In the genomic region with DNA sequence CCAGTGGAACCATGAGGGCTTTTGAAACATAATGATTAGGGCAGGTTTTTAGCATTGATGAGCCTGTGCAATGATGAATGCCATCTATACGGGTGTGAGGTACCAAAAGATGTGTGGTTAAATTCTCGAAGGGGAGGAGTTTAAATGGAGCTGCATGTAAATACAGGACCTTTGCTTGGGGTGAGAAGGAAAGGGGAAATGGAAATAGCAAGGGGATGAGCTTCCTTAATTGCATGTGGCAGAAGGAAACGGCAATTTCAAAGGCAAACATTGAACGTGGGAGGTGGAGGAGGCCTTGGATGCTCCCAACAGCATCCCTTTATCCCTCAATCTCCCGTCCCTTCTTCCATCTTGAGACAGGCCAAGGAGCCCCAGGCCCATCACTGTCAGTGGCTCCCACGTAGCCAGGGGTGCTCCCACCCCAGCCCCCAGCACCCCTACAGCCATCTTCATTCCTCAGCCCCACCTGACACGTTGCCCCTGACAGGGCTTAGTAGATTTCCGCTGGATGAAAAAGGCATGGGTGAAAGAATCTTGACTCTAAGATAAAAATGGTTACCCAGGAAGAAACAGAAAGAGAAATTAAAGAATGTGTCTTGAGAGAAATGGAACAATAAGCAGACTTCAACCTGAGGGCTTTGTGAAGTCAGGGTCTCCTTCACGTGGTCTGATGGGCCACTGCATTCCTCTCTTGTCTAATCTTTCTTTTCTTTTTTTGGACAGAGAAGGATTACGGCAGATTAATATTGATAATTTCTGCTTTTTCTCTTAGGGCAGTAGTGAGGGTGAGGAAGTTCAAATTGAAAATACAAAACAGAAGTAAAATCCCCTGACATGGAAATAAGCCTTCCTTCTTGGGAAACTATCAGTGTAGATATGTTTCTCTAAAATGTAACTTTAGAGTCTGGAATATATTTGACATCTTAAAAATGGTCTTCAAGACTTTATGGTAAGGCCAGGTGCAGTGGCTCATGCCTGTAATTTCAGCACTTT, we compare ENCODE assay signal across 14 cellular contexts. TPM values are rescaled to one million over a fixed set of nuclear protein-coding genes. Genes with fewer than 3 reads are reported as not detected.
DNase-seq lines count a peak whose midpoint lies in the region; ATAC-seq and TF ChIP-seq lines count a peak whose summit lies in the region.
"Had no signal": no experiment of that assay in that cellular context is flagged by ENCODE, and none has a peak within 500 bp of the region (broad histone marks: within the 10 kb centered on the region; RNA-seq: fewer than 3 reads in every experiment).

No MANE protein-coding gene starts in this region.

- no peak for ATAC-seq in stimulated activated naive CD8-positive, alpha-beta T cell treated with anti-CD3 and anti-CD28 coated beads, Interleukin-15, amount 100 ng/mL, for 72 hours
- ATAC-seq in upper lobe of right lung = peak; percentile 56
- no peak for ATAC-seq in HG03280 (IDR thresholded peaks at IDR 0.05; ENCODE audit: unreplicated experiment)
- ATAC-seq: body of pancreas; stimulated activated naive CD8-positive, alpha-beta T cell treated with anti-CD3 and anti-CD28 coated beads, Interleukin-15, Interleukin-2, amounts not matched to agents 100 U/mL and 50 U/mL, for 24 hours had no signal

- H3K9me3 ChIP-seq in endodermal cell (ENCODE audit: control insufficient read depth, low read length) (peaks cover 5% of the 10 kb centered on the region), upper lobe of right lung (no peaks in the 10 kb centered on the region)
- H3K9me3 ChIP-seq: BE2C, body of pancreas had no signal

- H3K36me3 Mint-ChIP-seq in stimulated activated naive CD8-positive, alpha-beta T cell treated with anti-CD3 and anti-CD28 coated beads, Interleukin-15, Interleukin-2, amounts not matched to agents 100 ng/mL and 50 ng/mL, for 24 hours (ENCODE audit: low read depth) = peaks cover 54% of the 10 kb centered on the region
- no peaks in the 10 kb centered on the region for H3K36me3 Mint-ChIP-seq in endodermal cell (ENCODE audit: low read depth)
- peaks cover 9% of the 10 kb centered on the region for H3K36me3 Mint-ChIP-seq in glutamatergic neuron (ENCODE audit: unreplicated experiment)

- no peaks in the 10 kb centered on the region for H3K27me3 Mint-ChIP-seq in stimulated activated naive CD8-positive, alpha-beta T cell treated with anti-CD3 and anti-CD28 coated beads, Interleukin-15, Interleukin-2, amounts not matched to agents 100 ng/mL and 50 ng/mL, for 24 hours
- H3K27me3 Mint-ChIP-seq in stimulated activated naive CD8-positive, alpha-beta T cell treated with anti-CD3 and anti-CD28 coated beads, Interleukin-15, amount 100 ng/mL, for 72 hours = no peaks in the 10 kb centered on the region
- H3K27me3 Mint-ChIP-seq in endodermal cell (ENCODE audit: insufficient read depth) (no peaks in the 10 kb centered on the region), glutamatergic neuron (ENCODE audit: unreplicated experiment) (peaks cover 2% of the 10 kb centered on the region)

- H3K4me3 ChIP-seq in endodermal cell (ENCODE audit: low read length) = no peak overlapping the region
- no peak overlapping the region for H3K4me3 ChIP-seq in upper lobe of right lung
- H3K4me3 ChIP-seq: body of pancreas had no signal

- no peak overlapping the region for H3K9ac ChIP-seq in endodermal cell (ENCODE audit: extremely low read depth, low read length, poor library complexity, severe bottlenecking)

- no peak for TF ChIP-seq CTCF in endodermal cell (conservative IDR thresholded peaks at IDR 0.05)
- TF ChIP-seq CTCF in upper lobe of right lung (IDR thresholded peaks at IDR 0.05) = no peak
- no peak for TF ChIP-seq CTCF in glutamatergic neuron (IDR thresholded peaks at IDR 0.05; ENCODE audit: partially characterized antibody, unreplicated experiment)

- H3K36me3 ChIP-seq in endodermal cell (ENCODE audit: control insufficient read depth, insufficient read depth, low read length) (no peaks in the 10 kb centered on the region), upper lobe of right lung (no peaks in the 10 kb centered on the region)
- H3K36me3 ChIP-seq: BE2C had no signal

- DNase-seq in stimulated activated naive CD8-positive, alpha-beta T cell treated with anti-CD3 and anti-CD28 coated beads, Interleukin-15, amount 100 ng/mL, for 72 hours = no peak
- DNase-seq in SKM-1 (lab: John Stamatoyannopoulos, UW; ENCODE audit: unreplicated experiment) (peak; percentile 62), endodermal cell (peak; percentile 3), upper lobe of right lung (peak; percentile 40), inferior parietal cortex (ENCODE audit: extremely low spot score) (no peak), glutamatergic neuron (no peak)
- DNase-seq: BE2C; body of pancreas; NCI-H1436 treated with DMSO at 0.1 percent for 48 hours; nephron progenitor cell; stimulated activated naive CD8-positive, alpha-beta T cell treated with anti-CD3 and anti-CD28 coated beads, Interleukin-15, Interleukin-2, amounts not matched to agents 100 U/mL and 50 U/mL, for 24 hours had no signal

- intact Hi-C loops in upper lobe of right lung (cut with DNase I) = no loop called here

- H3K4me1 Mint-ChIP-seq in stimulated activated naive CD8-positive, alpha-beta T cell treated with anti-CD3 and anti-CD28 coated beads, Interleukin-15, Interleukin-2, amounts not matched to agents 100 ng/mL and 50 ng/mL, for 24 hours (ENCODE audit: low read depth) = peaks cover 71% of the 10 kb centered on the region
- H3K4me1 Mint-ChIP-seq in stimulated activated naive CD8-positive, alpha-beta T cell treated with anti-CD3 and anti-CD28 coated beads, Interleukin-15, amount 100 ng/mL, for 72 hours = peaks cover 50% of the 10 kb centered on the region
- peaks cover 9% of the 10 kb centered on the region for H3K4me1 Mint-ChIP-seq in endodermal cell
- H3K4me1 Mint-ChIP-seq in glutamatergic neuron (ENCODE audit: low read depth, unreplicated experiment) = peaks cover 4% of the 10 kb centered on the region

- H3K4me1 ChIP-seq in endodermal cell (ENCODE audit: control insufficient read depth, insufficient read depth, low read length) (peaks cover 13% of the 10 kb centered on the region), upper lobe of right lung (peaks cover 14% of the 10 kb centered on the region)
- H3K4me1 ChIP-seq: BE2C, body of pancreas had no signal

- H3K27ac ChIP-seq in endodermal cell (ENCODE audit: low read depth, low read length) = no peak overlapping the region
- H3K27ac ChIP-seq in upper lobe of right lung = no peak overlapping the region
- H3K27ac ChIP-seq: epithelial cell of prostate had no signal

- 91 to 100% methylated on average over 5 to 10 of the region's 10 CpGs for WGBS in endodermal cell (ENCODE audit: insufficient coverage in 1 of 2, insufficient read length in 1 of 2), 2 experiments

- H3K9me3 Mint-ChIP-seq in stimulated activated naive CD8-positive, alpha-beta T cell treated with anti-CD3 and anti-CD28 coated beads, Interleukin-15, Interleukin-2, amounts not matched to agents 100 ng/mL and 50 ng/mL, for 24 hours = no peaks in the 10 kb centered on the region
- H3K9me3 Mint-ChIP-seq in stimulated activated naive CD8-positive, alpha-beta T cell treated with anti-CD3 and anti-CD28 coated beads, Interleukin-15, amount 100 ng/mL, for 72 hours = no peaks in the 10 kb centered on the region
- H3K9me3 Mint-ChIP-seq in endodermal cell (no peaks in the 10 kb centered on the region), glutamatergic neuron (ENCODE audit: unreplicated experiment) (no peaks in the 10 kb centered on the region)
- H3K9me3 Mint-ChIP-seq: nephron progenitor cell had no signal

- no peaks in the 10 kb centered on the region for H3K27me3 ChIP-seq in endodermal cell (ENCODE audit: control insufficient read depth, insufficient read depth, low read length, poor library complexity, severe bottlenecking)
- no peaks in the 10 kb centered on the region for H3K27me3 ChIP-seq in upper lobe of right lung
- H3K27me3 ChIP-seq: body of pancreas had no signal

- H3K4me3 Mint-ChIP-seq in stimulated activated naive CD8-positive, alpha-beta T cell treated with anti-CD3 and anti-CD28 coated beads, Interleukin-15, Interleukin-2, amounts not matched to agents 100 ng/mL and 50 ng/mL, for 24 hours = peak overlapping the region; percentile 42
- no peak overlapping the region for H3K4me3 Mint-ChIP-seq in stimulated activated naive CD8-positive, alpha-beta T cell treated with anti-CD3 and anti-CD28 coated beads, Interleukin-15, amount 100 ng/mL, for 72 hours
- H3K4me3 Mint-ChIP-seq in endodermal cell (no peak overlapping the region), glutamatergic neuron (ENCODE audit: unreplicated experiment) (no peak overlapping the region)
- H3K4me3 Mint-ChIP-seq: nephron progenitor cell had no signal

- peak overlapping the region; percentile 88 for H3K27ac Mint-ChIP-seq in stimulated activated naive CD8-positive, alpha-beta T cell treated with anti-CD3 and anti-CD28 coated beads, Interleukin-15, Interleukin-2, amounts not matched to agents 100 ng/mL and 50 ng/mL, for 24 hours
- H3K27ac Mint-ChIP-seq in stimulated activated naive CD8-positive, alpha-beta T cell treated with anti-CD3 and anti-CD28 coated beads, Interleukin-15, amount 100 ng/mL, for 72 hours = peak overlapping the region in 1 of 2 donors; percentile 31
- H3K27ac Mint-ChIP-seq in endodermal cell = no peak overlapping the region
- H3K27ac Mint-ChIP-seq in glutamatergic neuron (ENCODE audit: unreplicated experiment) = no peak overlapping the region
- H3K27ac Mint-ChIP-seq: nephron progenitor cell had no signal

RNA-seq across cellular contexts. Expression of gene INPP5D, which starts 32.6 kb away (rescaled TPM):
- 1 to 10 TPM in 1 of 2 donors, under 1 TPM in 1; 0.66 to 3.0 TPM for total RNA-seq in endodermal cell
- 4.5 TPM for polyA plus RNA-seq in endodermal cell (2013, experiment 1 of 2)
- 3.7 TPM for polyA plus RNA-seq in endodermal cell (2013, experiment 2 of 2)
- total RNA-seq in upper lobe of right lung = 33.3 TPM
- 2.2 TPM for total RNA-seq in glutamatergic neuron (ENCODE audit: unreplicated experiment)

Comparison
In these comparisons a context has a peak if more than half of its experiments do, and no peak if none do; other contexts are left out.
1. DNase-seq: peak in SKM-1 (single experiment), endodermal cell (single experiment) and upper lobe of right lung (single experiment); none in stimulated activated naive CD8-positive, alpha-beta T cell treated with anti-CD3 and anti-CD28 coated beads, Interleukin-15, amount 100 ng/mL, for 72 hours (0 of 2), inferior parietal cortex (single experiment) and glutamatergic neuron (single experiment).